ENCODE assay signal across 1 cellular context in the genomic region with DNA sequence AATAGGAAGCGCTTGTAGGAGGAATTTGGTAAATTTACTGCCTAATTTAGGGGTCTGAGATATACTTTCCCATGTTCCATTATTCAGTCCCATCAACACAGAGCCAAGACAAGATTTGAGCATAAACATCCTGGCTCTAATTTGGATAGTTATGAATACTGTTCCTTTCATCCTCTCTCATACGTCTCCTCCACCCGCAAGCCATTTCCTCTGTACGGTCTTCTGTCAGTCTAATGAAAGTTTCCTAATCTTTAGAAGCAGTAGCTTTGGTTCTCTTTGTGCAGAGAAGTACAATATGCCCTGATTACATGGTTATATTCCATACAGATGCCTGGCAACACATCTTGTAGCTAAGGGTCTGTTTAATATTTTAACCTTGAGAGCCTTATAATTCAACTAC.
TF ChIP-seq lines count a peak whose summit lies in the region.

No MANE protein-coding gene starts in this region.

TF ChIP-seq in PFSK-1, 5 proteins besides CTCF, POLR2A, EP300 and RAD21 (continued from another document):
- TF ChIP-seq REST (IDR thresholded peaks at IDR 0.05; ENCODE audit: insufficient read depth in 1 of 2, low read depth in 2 of 2, low read length in 2 of 2), result no peak
